13 cellular contexts compared by ENCODE assay signal in the genomic region with DNA sequence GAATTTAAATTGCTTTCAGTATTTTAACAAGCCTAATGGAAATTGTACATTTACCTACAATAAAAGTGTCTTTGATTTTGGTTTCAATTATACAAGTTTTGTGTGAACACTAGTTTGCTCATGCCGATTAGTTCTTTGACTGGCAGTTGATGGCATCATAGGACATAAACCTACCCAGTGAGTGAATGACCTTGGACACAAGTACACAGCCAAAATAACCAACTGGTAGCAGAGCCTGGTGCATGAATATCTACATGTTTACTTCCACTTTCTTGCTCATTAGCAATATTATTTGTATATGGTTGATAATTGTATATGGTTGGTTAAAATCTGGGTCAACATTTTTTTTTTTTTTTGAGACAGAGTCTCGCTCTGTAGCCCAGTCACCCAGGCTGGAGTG. TPM values are rescaled to one million over a fixed set of nuclear protein-coding genes. Genes with fewer than 3 reads are reported as not detected.
DNase-seq lines count a peak whose midpoint lies in the region; ATAC-seq, FAIRE-seq and TF ChIP-seq lines count a peak whose summit lies in the region.
"Had no signal": no experiment of that assay in that cellular context is flagged by ENCODE, and none has a peak within 500 bp of the region (broad histone marks: within the 10 kb centered on the region; RNA-seq: fewer than 3 reads in every experiment).

No MANE protein-coding gene starts in this region.

- POLR2A ChIA-PET in activated CD8-positive, alpha-beta T cell treated with anti-CD3 and anti-CD28 coated beads, Interleukin-2, amount 10 ng/mL, durations not matched to agents 7 days and 5 days (lab: Charles Lee) = interaction anchor here (0.6 kb wide), 1 partner anchor 51 kb away, joined by 3 read pairs; no protein-coding TSS in a partner anchor

- H3K27ac Mint-ChIP-seq in activated CD8-positive, alpha-beta T cell treated with anti-CD3 and anti-CD28 coated beads, Interleukin-2, amount 10 ng/mL, durations not matched to agents 7 days and 5 days = peak overlapping the region; percentile 81
- H3K27ac Mint-ChIP-seq: GM23338 had no signal

- ATAC-seq in GM21737 (IDR thresholded peaks at IDR 0.05; ENCODE audit: unreplicated experiment) = peak; percentile 12
- no peak for ATAC-seq in activated CD8-positive, alpha-beta T cell treated with anti-CD3 and anti-CD28 coated beads, Interleukin-2, amount 10 ng/mL, durations not matched to agents 7 days and 5 days
- ATAC-seq: GM23338 had no signal

- peak; percentile 88 for DNase-seq in NCI-H748 (lab: John Stamatoyannopoulos, UW; ENCODE audit: unreplicated experiment)
- no peak for DNase-seq in NCI-H748 treated with DMSO at 0.1 percent for 48 hours (lab: John Stamatoyannopoulos, UW)
- DNase-seq in activated CD8-positive, alpha-beta T cell treated with anti-CD3 and anti-CD28 coated beads, Interleukin-2, amount 10 ng/mL, durations not matched to agents 7 days and 5 days = no peak
- no peak for DNase-seq in spleen
- DNase-seq in frontal cortex (ENCODE audit: low spot score in 2 of 2) = no peak
- no peak for DNase-seq in amygdala (lab: John Stamatoyannopoulos, UW)
- DNase-seq in GM10266 (ENCODE audit: extremely low spot score) = no peak
- DNase-seq: activated CD4-positive, alpha-beta T cell treated with anti-CD3 and anti-CD28 coated beads for 36 hours; NCI-H1436 treated with DMSO at 0.1 percent for 48 hours; sigmoid colon; transverse colon had no signal

- WGBS in spleen, 5 donors = 57 to 78% (median 66%) methylated on average over 2 of the region's 2 CpGs

- peaks cover 0 to 9% (median 0%) of the 10 kb centered on the region in 6 donors for H3K36me3 ChIP-seq in spleen
- H3K36me3 ChIP-seq: sigmoid colon, transverse colon had no signal

- H3K36me3 Mint-ChIP-seq in activated CD8-positive, alpha-beta T cell treated with anti-CD3 and anti-CD28 coated beads, Interleukin-2, amount 10 ng/mL, durations not matched to agents 7 days and 5 days (ENCODE audit: low read depth) = peaks cover 33% of the 10 kb centered on the region

- peak overlapping the region; percentile 47 for H3K4me3 Mint-ChIP-seq in activated CD8-positive, alpha-beta T cell treated with anti-CD3 and anti-CD28 coated beads, Interleukin-2, amount 10 ng/mL, durations not matched to agents 7 days and 5 days
- H3K4me3 Mint-ChIP-seq: activated CD4-positive, alpha-beta T cell treated with anti-CD3 and anti-CD28 coated beads for 36 hours; GM23338 had no signal

- intact Hi-C loops in spleen (cut with DNase I; ENCODE audit: low total_unique reads) = no loop called here

- TF ChIP-seq CTCF in spleen (IDR thresholded peaks at IDR 0.05 in 8 of 11, conservative IDR thresholded peaks at IDR 0.05 in 3 of 11) (no peak), GM10266 (IDR thresholded peaks at IDR 0.05; ENCODE audit: control insufficient read depth, insufficient read depth, low read depth, missing control alignments) (no peak)

- no peaks in the 10 kb centered on the region for H3K27me3 ChIP-seq in spleen (replicated peaks in 1 of 7)
- H3K27me3 ChIP-seq: sigmoid colon, transverse colon had no signal

- peak overlapping the region; percentile 14 to 94 (median 88) for H3K27ac ChIP-seq in spleen

- peaks cover 23 to 87% (median 72%) of the 10 kb centered on the region in 6 donors for H3K4me1 ChIP-seq in spleen

- H3K4me1 Mint-ChIP-seq in activated CD8-positive, alpha-beta T cell treated with anti-CD3 and anti-CD28 coated beads, Interleukin-2, amount 10 ng/mL, durations not matched to agents 7 days and 5 days (ENCODE audit: low read depth) = peaks cover 49% of the 10 kb centered on the region
- H3K4me1 Mint-ChIP-seq: GM23338 had no signal

- FAIRE-seq in frontal cortex (lab: Jason Lieb, UNC) = no peak

- CTCF ChIA-PET in activated CD8-positive, alpha-beta T cell treated with anti-CD3 and anti-CD28 coated beads, Interleukin-2, amount 10 ng/mL, durations not matched to agents 7 days and 5 days (lab: Charles Lee) = interaction anchor here (0.8 to 5.4 kb wide), 5 partner anchors 39 to 180 kb away, joined by 4 to 27 read pairs (median 4); partner anchors contain the start of gene STIM1

- H3K9me3 Mint-ChIP-seq in activated CD8-positive, alpha-beta T cell treated with anti-CD3 and anti-CD28 coated beads, Interleukin-2, amount 10 ng/mL, durations not matched to agents 7 days and 5 days (ENCODE audit: insufficient read depth) = no peaks in the 10 kb centered on the region
- H3K9me3 Mint-ChIP-seq: GM23338 had no signal

- no peak for TF ChIP-seq POLR2A in spleen (IDR thresholded peaks at IDR 0.05)

- H3K9me3 ChIP-seq in spleen = no peaks in the 10 kb centered on the region
- H3K9me3 ChIP-seq: sigmoid colon, transverse colon had no signal

- H3K4me3 ChIP-seq in spleen = peak overlapping the region in 1 of 8 donors; percentile 51
- H3K4me3 ChIP-seq: GM23338, sigmoid colon, transverse colon had no signal

- no peaks in the 10 kb centered on the region for H3K27me3 Mint-ChIP-seq in activated CD8-positive, alpha-beta T cell treated with anti-CD3 and anti-CD28 coated beads, Interleukin-2, amount 10 ng/mL, durations not matched to agents 7 days and 5 days (ENCODE audit: low read depth)
- H3K27me3 Mint-ChIP-seq: activated CD4-positive, alpha-beta T cell treated with anti-CD3 and anti-CD28 coated beads for 36 hours had no signal

RNA-seq across cellular contexts. Expression of gene STIM1, which starts 37.8 kb away (rescaled TPM):
- total RNA-seq in activated CD8-positive, alpha-beta T cell treated with anti-CD3 and anti-CD28 coated beads, Interleukin-2, amount 10 ng/mL, durations not matched to agents 7 days and 5 days = 100 to 1,000 TPM in 1 of 2 experiments, 10 to 100 TPM in 1; 97.3 to 104 TPM
- 10 to 100 TPM; 55.4 to 85.2 (median 65.0) TPM for total RNA-seq in spleen
- polyA plus RNA-seq in spleen = 10 to 100 TPM; 13.0 to 22.5 (median 16.3) TPM
- total RNA-seq in frontal cortex = 16.3 TPM

RNA-seq across cellular contexts. Expression of gene RHOG, which starts 52.6 kb away (rescaled TPM):
- 100 to 1,000 TPM; 173 to 191 TPM for total RNA-seq in activated CD8-positive, alpha-beta T cell treated with anti-CD3 and anti-CD28 coated beads, Interleukin-2, amount 10 ng/mL, durations not matched to agents 7 days and 5 days
- total RNA-seq in spleen = 100 to 1,000 TPM; 144 to 256 (median 155) TPM
- 100 to 1,000 TPM; 102 to 142 (median 107) TPM for polyA plus RNA-seq in spleen
- total RNA-seq in frontal cortex = 1.2 TPM

Comparison
In these comparisons a context has a peak if more than half of its experiments do, and no peak if none do; other contexts are left out.
1. RNA of gene RHOG, which starts 52.6 kb away (total RNA-seq): 173 to 191 TPM in activated CD8-positive, alpha-beta T cell treated with anti-CD3 and anti-CD28 coated beads, Interleukin-2, amount 10 ng/mL, durations not matched to agents 7 days and 5 days and 144 to 256 TPM in spleen; 1.2 TPM in frontal cortex (single experiment); every median in the first group is over 10 times any median in the second.